11 cellular contexts compared by ENCODE assay signal in the genomic region with DNA sequence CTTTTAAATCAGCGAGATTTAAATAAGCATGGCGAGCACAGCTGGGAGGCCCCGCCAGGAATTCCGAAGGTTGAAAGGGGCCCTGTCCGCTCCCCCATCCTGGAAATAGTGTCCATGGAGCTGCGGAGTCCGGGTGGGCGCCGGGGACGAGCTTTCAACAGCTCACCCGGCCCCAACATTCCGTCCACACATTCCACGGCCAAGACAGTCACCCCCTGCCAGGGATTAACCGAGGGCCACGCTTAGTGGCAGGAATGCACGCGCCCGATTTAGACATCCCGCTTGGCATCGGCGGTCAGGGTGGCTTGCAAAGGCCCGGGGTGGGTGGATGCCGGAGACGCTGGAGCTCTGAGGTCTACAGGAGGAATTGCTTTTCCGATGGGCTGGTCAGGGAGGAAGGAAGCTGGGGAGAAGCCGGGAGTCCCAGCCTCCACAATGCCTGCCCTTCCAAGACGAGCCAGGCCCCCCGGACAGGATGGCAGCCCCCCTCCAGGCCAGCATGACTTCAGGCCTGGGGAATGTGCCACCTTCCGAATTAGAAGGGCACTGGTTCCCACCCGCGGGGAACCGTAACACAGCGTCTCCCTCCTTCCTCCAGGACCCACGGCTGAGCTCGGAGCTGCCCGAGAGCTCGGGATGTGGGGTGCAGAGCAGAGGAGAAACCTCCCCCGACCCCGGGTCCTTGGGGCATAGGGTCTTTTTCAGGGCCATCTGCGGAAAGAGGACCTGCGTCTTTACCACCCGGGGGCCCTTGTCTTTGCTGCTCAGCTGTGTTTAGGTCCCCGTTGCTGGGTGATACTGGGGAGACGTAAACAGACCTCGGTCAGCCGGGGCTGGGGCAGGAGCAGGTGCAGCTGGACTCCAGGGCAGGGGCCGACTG. TPM values are rescaled to one million over a fixed set of nuclear protein-coding genes. Genes with fewer than 3 reads are reported as not detected.
A peak's percentile ranks its signal among the peaks of the same experiment; 100 is the strongest.
DNase-seq lines count a peak whose midpoint lies in the region; ATAC-seq and TF ChIP-seq lines count a peak whose summit lies in the region.
"Had no signal": no experiment of that assay in that cellular context is flagged by ENCODE, and none has a peak within 500 bp of the region (broad histone marks: within the 10 kb centered on the region; RNA-seq: fewer than 3 reads in every experiment).

No MANE protein-coding gene starts in this region.

- no peaks in the 10 kb centered on the region for H3K4me1 Mint-ChIP-seq in CD4-positive, alpha-beta T cell (ENCODE audit: low read depth)

- ATAC-seq in sciatic nerve (peak; percentile 49), GM18858 (IDR thresholded peaks at IDR 0.05; ENCODE audit: unreplicated experiment) (no peak), GM21390 (IDR thresholded peaks at IDR 0.05; ENCODE audit: unreplicated experiment) (no peak)
- no peak for ATAC-seq in CD4-positive, alpha-beta T cell (ENCODE audit: poor library complexity)

- CTCF ChIA-PET in CD4-positive, alpha-beta T cell (lab: Charles Lee) = no interaction called here

- no peaks in the 10 kb centered on the region for H3K36me3 Mint-ChIP-seq in CD4-positive, alpha-beta T cell (ENCODE audit: low read depth)

- H3K27me3 ChIP-seq in CD4-positive, alpha-beta T cell (ENCODE audit: control insufficient read depth, insufficient read depth, low read length) = no peaks in the 10 kb centered on the region

- DNase-seq in GM03348 (ENCODE audit: low spot score) = peak; percentile 76
- peak; percentile 27 to 46 for DNase-seq in cardiac fibroblast (ENCODE audit: low read depth in 2 of 2)
- DNase-seq in sciatic nerve (ENCODE audit: low spot score) = no peak
- no peak for DNase-seq in CD4-positive, alpha-beta T cell
- no peak for DNase-seq in NCI-H2107 treated with DMSO at 0.1 percent for 48 hours (lab: John Stamatoyannopoulos, UW; ENCODE audit: unreplicated experiment)
- DNase-seq: activated CD4-positive, CD25-positive, alpha-beta regulatory T cell; erythroblast; Kasumi-1 had no signal

- H3K4me3 Mint-ChIP-seq in CD4-positive, alpha-beta T cell = no peak overlapping the region

- H3K9me3 Mint-ChIP-seq in CD4-positive, alpha-beta T cell = no peaks in the 10 kb centered on the region

- TF ChIP-seq CTCF in cardiac fibroblast (IDR thresholded peaks at IDR 0.05; ENCODE audit: low read depth, low read length) = peak; percentile 7
- no peak for TF ChIP-seq CTCF in CD4-positive, alpha-beta T cell (IDR thresholded peaks at IDR 0.05)

- POLR2A ChIA-PET in CD4-positive, alpha-beta T cell (lab: Charles Lee) = no interaction called here

- H3K9me3 ChIP-seq in CD4-positive, alpha-beta T cell (ENCODE audit: control insufficient read depth, low read length) = no peaks in the 10 kb centered on the region

- H3K27ac ChIP-seq in CD4-positive, alpha-beta T cell (ENCODE audit: low read depth, low read length) = no peak overlapping the region

- H3K27me3 Mint-ChIP-seq in CD4-positive, alpha-beta T cell = peaks cover 3% of the 10 kb centered on the region

- peak overlapping the region in 1 of 2 donors; percentile 4 for H3K4me3 ChIP-seq in cardiac fibroblast (replicated peaks in 1 of 2; ENCODE audit: low read depth in 2 of 2, low read length in 2 of 2)
- H3K4me3 ChIP-seq in iPS-11a (ENCODE audit: low read depth, low read length) = peak overlapping the region; percentile 4

- H3K27ac Mint-ChIP-seq in CD4-positive, alpha-beta T cell = no peak overlapping the region

- intact Hi-C loops in sciatic nerve (cut with DNase I) = no loop called here
- intact Hi-C loops in CD4-positive, alpha-beta T cell (cut with DNase I, micrococcal nuclease) = no loop called here

RNA-seq across cellular contexts. Expression of gene PPP2R3B, which starts 26.9 kb away (rescaled TPM):
- 35.4 TPM for total RNA-seq in sciatic nerve
- 10 to 100 TPM; 12.1 to 14.0 TPM for total RNA-seq in CD4-positive, alpha-beta T cell

Comparison
In these comparisons a context has a peak if more than half of its experiments do, and no peak if none do; other contexts are left out.
1. DNase-seq: peak in GM03348 (single experiment) and cardiac fibroblast (2 of 2); none in sciatic nerve (single experiment), CD4-positive, alpha-beta T cell (0 of 10) and NCI-H2107 treated with DMSO at 0.1 percent for 48 hours (single experiment).